9 cellular contexts compared by ENCODE assay signal in genomic region chr10:102631525-102632393, GRCh38. TPM values are rescaled to one million over a fixed set of nuclear protein-coding genes. Genes with fewer than 3 reads are reported as not detected.
DNase-seq lines count a peak whose midpoint lies in the region; TF ChIP-seq lines count a peak whose summit lies in the region.
"Had no signal": no experiment of that assay in that cellular context is flagged by ENCODE, and none has a peak within 500 bp of the region (broad histone marks: within the 10 kb centered on the region; RNA-seq: fewer than 3 reads in every experiment).

No MANE protein-coding gene starts in this region.

- H2BK5ac ChIP-seq in H9 (ENCODE audit: insufficient read length, low read length), result no peak overlapping the region

- H3T11ph ChIP-seq in H9 (ENCODE audit: low read length), result no peak overlapping the region

- H3K4me3 ChIP-seq in right atrium auricular region (no peak overlapping the region), skeletal muscle tissue (ENCODE audit: low read length in 3 of 3) (peak overlapping the region in 1 of 3 donors; percentile 49), uterus (no peak overlapping the region)

- no peak overlapping the region for H3K27ac ChIP-seq in H9 (ENCODE audit: insufficient read length, low read depth, low read length)
- peak overlapping the region; percentile 56 to 80 for H3K27ac ChIP-seq in right atrium auricular region
- H3K27ac ChIP-seq in skeletal muscle tissue (ENCODE audit: low read depth, low read length), result peak overlapping the region; percentile 87
- H3K27ac ChIP-seq in uterus, result peak overlapping the region in 1 of 2 donors; percentile 70

- no peaks in the 10 kb centered on the region for H3K79me1 ChIP-seq in H9 (ENCODE audit: insufficient read depth, low read depth, low read length, poor library complexity, severe bottlenecking)

- H3K9ac ChIP-seq in H9 (ENCODE audit: extremely low read depth, insufficient read length, low read length) (no peak overlapping the region), skeletal muscle tissue (ENCODE audit: low read depth in 1 of 3, low read length in 3 of 3) (peak overlapping the region; percentile 7 to 87 (median 71))

- peak overlapping the region in 2 of 3 experiments; percentile 65 to 81; a peak in 5 of 7 replicates for H3K27ac Mint-ChIP-seq in H9
- H3K27ac Mint-ChIP-seq in activated CD4-positive, alpha-beta memory T cell treated with anti-CD3 and anti-CD28 coated beads for 36 hours, result peak overlapping the region; percentile 42

- no peak for TF ChIP-seq POLR2A in uterus (IDR thresholded peaks at IDR 0.05)

- DNase-seq in H9, result no peak
- DNase-seq in activated CD4-positive, alpha-beta memory T cell treated with anti-CD3 and anti-CD28 coated beads for 36 hours, result no peak
- no peak for DNase-seq in right atrium auricular region (ENCODE audit: low spot score)
- DNase-seq in NCI-H446 treated with DMSO at 0.1 percent for 48 hours (lab: John Stamatoyannopoulos, UW), result no peak
- no peak for DNase-seq in NOMO-1 treated with dmso at 0.1 percent for 144 hours (lab: John Stamatoyannopoulos, UW; ENCODE audit: unreplicated experiment)
- DNase-seq in uterus, result no peak
- DNase-seq: DMS79 treated with DMSO at 0.1 percent for 48 hours, NCI-H2029 treated with DMSO at 0.1 percent for 48 hours had no signal

- H3K79me2 ChIP-seq in H9 (ENCODE audit: insufficient read depth, low read length), result no peaks in the 10 kb centered on the region

- no peak overlapping the region for H3K4ac ChIP-seq in H9 (ENCODE audit: low read depth, low read length)

- peaks cover 0 to 4% (median 0%) of the 10 kb centered on the region in 3 experiments; a peak in 4 of 7 replicates for H3K36me3 Mint-ChIP-seq in H9 (ENCODE audit: insufficient read depth in 1 of 3, low read depth in 3 of 3)
- no peaks in the 10 kb centered on the region for H3K36me3 Mint-ChIP-seq in activated CD4-positive, alpha-beta memory T cell treated with anti-CD3 and anti-CD28 coated beads for 36 hours

- no peaks in the 10 kb centered on the region; a peak in 1 of 5 replicates for H3K9me3 Mint-ChIP-seq in H9
- H3K9me3 Mint-ChIP-seq in activated CD4-positive, alpha-beta memory T cell treated with anti-CD3 and anti-CD28 coated beads for 36 hours, result no peaks in the 10 kb centered on the region

- H3K23ac ChIP-seq in H9 (ENCODE audit: insufficient read length, low read depth, low read length), result no peak overlapping the region

- no peak overlapping the region for H3K18ac ChIP-seq in H9 (ENCODE audit: insufficient read length, low read depth, low read length)

- H4K8ac ChIP-seq in H9 (replicated peaks; ENCODE audit: insufficient read length, low read depth, low read length), result no peak overlapping the region

- no peak overlapping the region for H2BK12ac ChIP-seq in H9 (ENCODE audit: insufficient read length, low read depth, low read length)

- WGBS in H9 (ENCODE audit: extremely low coverage, insufficient read length, low lambda C conversion rate), result no CpG with 5 or more reads among the region's 10 CpGs

- no peak overlapping the region for H3K4me2 ChIP-seq in H9 (ENCODE audit: insufficient read depth, insufficient read length, low read length)

- POLR2A ChIA-PET in activated CD4-positive, alpha-beta memory T cell treated with anti-CD3 and anti-CD28 coated beads for 36 hours (lab: Charles Lee), result interaction anchor here (1.1 to 1.9 kb wide), 3 partner anchors 13 to 20 kb away, joined by 3 to 5 read pairs (median 4); partner anchors contain the start of gene TRIM8

- H3K4me3 Mint-ChIP-seq in H9, result no peak overlapping the region
- no peak overlapping the region for H3K4me3 Mint-ChIP-seq in activated CD4-positive, alpha-beta memory T cell treated with anti-CD3 and anti-CD28 coated beads for 36 hours

- no peak overlapping the region for H2BK20ac ChIP-seq in H9 (ENCODE audit: low read depth, low read length, poor library complexity, severe bottlenecking)

- H3K4me1 Mint-ChIP-seq in H9, result peaks cover 72 to 77% of the 10 kb centered on the region in 2 experiments
- peaks cover 45% of the 10 kb centered on the region for H3K4me1 Mint-ChIP-seq in activated CD4-positive, alpha-beta memory T cell treated with anti-CD3 and anti-CD28 coated beads for 36 hours (ENCODE audit: low read depth)

- no peaks in the 10 kb centered on the region for H3K9me3 ChIP-seq in H9 (ENCODE audit: control insufficient read depth, low read depth, low read length)
- no peaks in the 10 kb centered on the region for H3K9me3 ChIP-seq in right atrium auricular region
- H3K9me3 ChIP-seq in skeletal muscle tissue (ENCODE audit: control insufficient read depth in 3 of 3, low read length in 3 of 3), result no peaks in the 10 kb centered on the region
- no peaks in the 10 kb centered on the region for H3K9me3 ChIP-seq in uterus

- intact Hi-C loops in activated CD4-positive, alpha-beta memory T cell treated with anti-CD3 and anti-CD28 coated beads for 36 hours (cut with micrococcal nuclease), result no loop called here
- intact Hi-C loops in uterus (cut with DNase I; ENCODE audit: low total_unique reads), result no loop called here

- H3K4me1 ChIP-seq in H9 (ENCODE audit: insufficient read depth, low read length) (peaks cover 18% of the 10 kb centered on the region), right atrium auricular region (peaks cover 0 to 79% of the 10 kb centered on the region in 2 donors), skeletal muscle tissue (ENCODE audit: control insufficient read depth in 3 of 3, insufficient read depth in 3 of 3, low read length in 3 of 3) (peaks cover 62 to 79% (median 64%) of the 10 kb centered on the region in 3 donors), uterus (peaks cover 16 to 31% of the 10 kb centered on the region in 2 donors)

- no peak overlapping the region for H2BK120ac ChIP-seq in H9 (ENCODE audit: low read depth, low read length, poor library complexity, severe bottlenecking)

- H3K23me2 ChIP-seq in H9 (ENCODE audit: insufficient read length, low read depth, low read length, poor library complexity, severe bottlenecking), result no peaks in the 10 kb centered on the region

- no peak overlapping the region for H3K56ac ChIP-seq in H9 (ENCODE audit: insufficient read length, low read depth, low read length)

- H3K27me3 Mint-ChIP-seq in H9 (ENCODE audit: low read depth), result no peaks in the 10 kb centered on the region; the same call in none of the 2 replicates
- H3K27me3 Mint-ChIP-seq in activated CD4-positive, alpha-beta memory T cell treated with anti-CD3 and anti-CD28 coated beads for 36 hours, result no peaks in the 10 kb centered on the region

- TF ChIP-seq CTCF in H9 (conservative IDR thresholded peaks at IDR 0.05) (no peak), right atrium auricular region (IDR thresholded peaks at IDR 0.05) (no peak), uterus (IDR thresholded peaks at IDR 0.05) (no peak)

- CTCF ChIA-PET in activated CD4-positive, alpha-beta memory T cell treated with anti-CD3 and anti-CD28 coated beads for 36 hours (lab: Charles Lee), result interaction anchor here (0.8 to 1.1 kb wide), 3 partner anchors 17 to 280 kb away, joined by 3 read pairs; no protein-coding TSS in a partner anchor

- no peak overlapping the region for H3K14ac ChIP-seq in H9 (ENCODE audit: insufficient read depth, low read length)

- peaks cover 2% of the 10 kb centered on the region for H4K20me1 ChIP-seq in H9 (ENCODE audit: control insufficient read depth, insufficient read depth, insufficient read length)

- H2AFZ ChIP-seq in H9 (ENCODE audit: low read length), result no peak overlapping the region

- H3K27me3 ChIP-seq in H9 (ENCODE audit: insufficient read depth, low read length), result no peaks in the 10 kb centered on the region
- no peaks in the 10 kb centered on the region for H3K27me3 ChIP-seq in right atrium auricular region
- no peaks in the 10 kb centered on the region for H3K27me3 ChIP-seq in skeletal muscle tissue (ENCODE audit: control insufficient read depth in 3 of 3, insufficient read depth in 3 of 3, low read length in 3 of 3)
- no peaks in the 10 kb centered on the region for H3K27me3 ChIP-seq in uterus

- no peak overlapping the region for H2BK15ac ChIP-seq in H9 (ENCODE audit: low read depth, low read length)

- no peak overlapping the region for H4K5ac ChIP-seq in H9 (ENCODE audit: insufficient read length, low read depth, low read length)

- H2AK5ac ChIP-seq in H9 (ENCODE audit: insufficient read length, low read length), result no peak overlapping the region

- H3K36me3 ChIP-seq in right atrium auricular region, result no peaks in the 10 kb centered on the region
- peaks cover 0 to 5% (median 3%) of the 10 kb centered on the region in 3 donors for H3K36me3 ChIP-seq in skeletal muscle tissue (ENCODE audit: control insufficient read depth in 3 of 3, insufficient read depth in 3 of 3, low read length in 3 of 3)
- no peaks in the 10 kb centered on the region for H3K36me3 ChIP-seq in uterus

- no peak overlapping the region for H4K91ac ChIP-seq in H9 (ENCODE audit: insufficient read length, low read depth, low read length)

RNA-seq across cellular contexts. Expression of gene TRIM8, which starts 12.5 kb away (rescaled TPM):
- total RNA-seq in H9 (2021) (37.0 and 40.6 TPM in 2 replicates), right atrium auricular region (100 to 1,000 TPM; 106 to 125 TPM), skeletal muscle tissue (44.4 TPM), uterus (100 to 1,000 TPM in 2 of 4 donors, 10 to 100 TPM in 2; 71.2 to 119 (median 102) TPM)
- 10 to 100 TPM; 46.8 to 50.3 TPM for total RNA-seq in activated CD4-positive, alpha-beta memory T cell treated with anti-CD3 and anti-CD28 coated beads for 36 hours
